17 cellular contexts compared by ENCODE assay signal in the genomic region with DNA sequence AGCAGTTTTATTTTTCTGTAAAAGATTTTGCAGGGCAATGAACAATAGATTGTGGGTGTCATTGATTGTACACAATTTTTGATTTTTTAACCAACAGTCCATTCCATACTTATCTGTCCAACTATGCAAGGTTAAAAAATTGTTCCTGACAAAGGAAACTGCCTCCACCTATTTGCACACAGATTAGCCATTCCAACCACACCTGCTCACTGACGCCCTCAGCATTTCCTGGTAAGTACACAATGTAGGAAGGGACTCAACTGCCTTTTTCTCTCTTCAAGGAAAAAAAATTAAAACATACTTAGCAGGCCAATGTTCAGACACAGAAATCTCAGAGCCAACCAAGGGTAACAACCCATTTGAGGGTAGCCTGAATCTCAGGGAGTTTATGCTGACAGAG. TPM values are rescaled to one million over a fixed set of nuclear protein-coding genes. Genes with fewer than 3 reads are reported as not detected.
DNase-seq lines count a peak whose midpoint lies in the region; ATAC-seq lines count a peak whose summit lies in the region.
"Had no signal": no experiment of that assay in that cellular context is flagged by ENCODE, and none has a peak within 500 bp of the region (broad histone marks: within the 10 kb centered on the region; RNA-seq: fewer than 3 reads in every experiment).

No MANE protein-coding gene starts in this region.

- 23 to 49% methylated on average over 1 of the region's 1 CpG for WGBS in esophagus, 2 donors

- H3K4me1 Mint-ChIP-seq in T-helper 17 cell: peaks cover 2% of the 10 kb centered on the region

- peaks cover 24% of the 10 kb centered on the region for H3K27me3 Mint-ChIP-seq in T-helper 17 cell

- H3K27ac ChIP-seq in esophagus (ENCODE audit: low read depth in 2 of 2, low read length in 1 of 2): peak overlapping the region; percentile 70 to 77
- H3K27ac ChIP-seq in muscle layer of duodenum (ENCODE audit: low read length): peak overlapping the region; percentile 47

- ATAC-seq in HG02852 (IDR thresholded peaks at IDR 0.05; ENCODE audit: unreplicated experiment) (no peak), T-helper 17 cell (no peak), HG03025 (IDR thresholded peaks at IDR 0.05; ENCODE audit: low FRiP score, unreplicated experiment) (no peak)
- ATAC-seq: CD8-positive, alpha-beta T cell had no signal

- H3K4me3 Mint-ChIP-seq in T-helper 17 cell: no peak overlapping the region
- H3K4me3 Mint-ChIP-seq: CD8-positive, alpha-beta T cell had no signal

- peaks cover 2% of the 10 kb centered on the region for H3K36me3 Mint-ChIP-seq in T-helper 17 cell (ENCODE audit: low read depth)

- peak; percentile 86 for DNase-seq in DMS53 treated with DMSO at 0.1 percent for 48 hours (lab: John Stamatoyannopoulos, UW; ENCODE audit: unreplicated experiment)
- peak; percentile 68 for DNase-seq in NCI-H69 (lab: John Stamatoyannopoulos, UW)
- DNase-seq in T-helper 17 cell: no peak
- no peak for DNase-seq in AG08395 (ENCODE audit: low spot score)
- DNase-seq: ACHN; CD8-positive, alpha-beta T cell; DMS 273 treated with DMSO at 0.1 percent for 48 hours; EL; IMR-90; NCI-H1436; NCI-H446 had no signal

- H3K27me3 ChIP-seq in esophagus (ENCODE audit: control insufficient read depth in 1 of 2, insufficient read depth in 2 of 2, low read length in 2 of 2) (no peaks in the 10 kb centered on the region), muscle layer of duodenum (ENCODE audit: low read depth, low read length) (no peaks in the 10 kb centered on the region)

- H3K4me1 ChIP-seq in esophagus (ENCODE audit: control insufficient read depth in 2 of 2, insufficient read depth in 2 of 2, low read length in 1 of 2) (peaks cover 0 to 2% of the 10 kb centered on the region in 2 donors), muscle layer of duodenum (ENCODE audit: control insufficient read depth in 1 of 2, insufficient read depth in 2 of 2, low read length in 2 of 2) (peaks cover 0 to 9% of the 10 kb centered on the region in 2 donors)

- no peaks in the 10 kb centered on the region for H3K9me3 ChIP-seq in esophagus (ENCODE audit: control insufficient read depth in 2 of 2, insufficient read depth in 1 of 2, low read depth in 1 of 2, low read length in 1 of 2)
- H3K9me3 ChIP-seq in muscle layer of duodenum (ENCODE audit: control insufficient read depth in 1 of 2, low read length in 2 of 2): no peaks in the 10 kb centered on the region
- H3K9me3 ChIP-seq in T-helper 17 cell (ENCODE audit: control insufficient read depth, low read length, poor library complexity, severe bottlenecking): no peaks in the 10 kb centered on the region

- H3K36me3 ChIP-seq in esophagus (ENCODE audit: control insufficient read depth in 2 of 2, insufficient read depth in 2 of 2, low read length in 1 of 2) (no peaks in the 10 kb centered on the region), muscle layer of duodenum (ENCODE audit: control insufficient read depth in 1 of 2, insufficient read depth in 2 of 2, low read length in 2 of 2) (peaks cover 0 to 3% of the 10 kb centered on the region in 2 donors)

- no peak overlapping the region for H3K27ac Mint-ChIP-seq in T-helper 17 cell
- H3K27ac Mint-ChIP-seq: CD8-positive, alpha-beta T cell had no signal

- no peak overlapping the region for H3K4me3 ChIP-seq in esophagus (ENCODE audit: low read depth in 1 of 2, low read length in 2 of 2)
- no peak overlapping the region for H3K4me3 ChIP-seq in muscle layer of duodenum (ENCODE audit: low read depth in 1 of 2, low read length in 2 of 2)

RNA-seq across cellular contexts. Expression of a gene that starts 4.3 kb away (rescaled TPM):
- polyA plus RNA-seq in esophagus: under 1 TPM; 0.61 to 0.75 TPM
- total RNA-seq in T-helper 17 cell: 1 to 10 TPM; 3.6 to 5.2 TPM

RNA-seq across cellular contexts. Expression of a gene that starts 27.2 kb away (rescaled TPM):
- polyA plus RNA-seq in esophagus: not detected
- not detected for total RNA-seq in T-helper 17 cell
- total RNA-seq: CD8-positive, alpha-beta T cell; IMR-90; RPMI7951 had no signal
- polyA plus RNA-seq: BJ, IMR-90 had no signal

RNA-seq across cellular contexts. Expression of a gene that starts 27.7 kb away (rescaled TPM):
- 1 to 10 TPM in 1 of 2 donors, under 1 TPM in 1; 0.88 to 1.8 TPM for polyA plus RNA-seq in esophagus
- 1 to 10 TPM; 1.3 to 1.6 TPM for total RNA-seq in T-helper 17 cell

RNA-seq across cellular contexts. Expression of a gene that starts 45.6 kb away (rescaled TPM):
- polyA plus RNA-seq in esophagus: 10 to 100 TPM; 11.5 to 14.6 TPM
- 10 to 100 TPM; 27.4 to 38.1 TPM for total RNA-seq in T-helper 17 cell

RNA-seq across cellular contexts. Expression of a gene that starts 45.8 kb away (rescaled TPM):
- 1 to 10 TPM; 4.4 to 5.2 TPM for polyA plus RNA-seq in esophagus
- total RNA-seq in T-helper 17 cell: 10 to 100 TPM; 21.5 to 22.6 TPM

Comparison
In these comparisons a context has a peak if more than half of its experiments do, and no peak if none do; other contexts are left out.
1. DNase-seq: peak in DMS53 treated with DMSO at 0.1 percent for 48 hours (single experiment) and NCI-H69 (single experiment); none in T-helper 17 cell (0 of 3) and AG08395 (single experiment).